In genomic region chr21:32278068-32278467, GRCh38 we compare ENCODE assay signal across 9 cellular contexts. TPM values are rescaled to one million over a fixed set of nuclear protein-coding genes. Genes with fewer than 3 reads are reported as not detected.
DNase-seq lines count a peak whose midpoint lies in the region; ATAC-seq, FAIRE-seq and TF ChIP-seq lines count a peak whose summit lies in the region.
"Had no signal": no experiment of that assay in that cellular context is flagged by ENCODE, and none has a peak within 500 bp of the region (broad histone marks: within the 10 kb centered on the region; RNA-seq: fewer than 3 reads in every experiment).

No MANE protein-coding gene starts in this region.

- DNase-seq in NCI-H510A treated with DMSO at 0.1 percent for 48 hours (lab: John Stamatoyannopoulos, UW): peak; percentile 7
- DNase-seq in NCI-H510A (lab: John Stamatoyannopoulos, UW): no peak
- peak; percentile 37 to 43 for DNase-seq in Kasumi-1 (lab: John Stamatoyannopoulos, UW)
- DNase-seq in GM12878 (ENCODE audit: low read depth, low spot score): no peak
- DNase-seq in mesendoderm: peak; percentile 25
- no peak for DNase-seq in AG08395 (ENCODE audit: low spot score)
- no peak for DNase-seq in pons (ENCODE audit: low spot score)
- DNase-seq in cortex of kidney (lab: John Stamatoyannopoulos, UW): no peak

- H3K27me3 ChIP-seq in GM12878 (replicated peaks in 1 of 2; ENCODE audit: control insufficient read depth in 2 of 2, insufficient read depth in 2 of 2, low read length in 1 of 2) (no peaks in the 10 kb centered on the region), mesendoderm (ENCODE audit: insufficient read depth, low read length, poor library complexity) (no peaks in the 10 kb centered on the region)

- H3K9me3 ChIP-seq in GM12878 (replicated peaks; ENCODE audit: control insufficient read depth, insufficient read depth, low read length): no peaks in the 10 kb centered on the region

- H3K36me3 ChIP-seq in GM12878 (ENCODE audit: control insufficient read depth in 2 of 2, insufficient read depth in 2 of 2, low read length in 1 of 2) (peaks cover 2 to 4% of the 10 kb centered on the region in 2 experiments; a peak in 2 of 4 replicates), mesendoderm (ENCODE audit: control insufficient read depth, insufficient read depth, low read length) (peaks cover 2% of the 10 kb centered on the region)

- no peak for FAIRE-seq in GM12878 (lab: Jason Lieb, UNC)
- FAIRE-seq: G401.6 had no signal

- H3K4me2 ChIP-seq in GM12878 (ENCODE audit: control insufficient read depth, insufficient read depth): peak overlapping the region; percentile 93
- H3K4me2 ChIP-seq in mesendoderm (ENCODE audit: low read length): peak overlapping the region; percentile 98

- H2BK15ac ChIP-seq in mesendoderm (replicated peaks; ENCODE audit: low read depth): no peak overlapping the region

- TF ChIP-seq RAD21 in GM12878 (IDR thresholded peaks at IDR 0.05; ENCODE audit: insufficient read depth, low read depth, low read length): no peak

- no peak overlapping the region for H2AK5ac ChIP-seq in mesendoderm (ENCODE audit: low read length)

- no peak overlapping the region for H3K4ac ChIP-seq in mesendoderm (ENCODE audit: low read depth, low read length)

- intact Hi-C loops in GM12878 (cut with micrococcal nuclease; ENCODE audit: unreplicated experiment): no loop called here

- TSS peak; percentile 67 for BruUV-seq in GM12878 (replicated peaks; lab: Mats Ljungman, UMichigan)

- no peak overlapping the region for H2BK120ac ChIP-seq in mesendoderm (ENCODE audit: low read depth, low read length)

- H3K23ac ChIP-seq in mesendoderm (ENCODE audit: low read length): no peak overlapping the region

- H3K79me1 ChIP-seq in mesendoderm (ENCODE audit: low read length): peaks cover 7% of the 10 kb centered on the region

- no peak for TF ChIP-seq CTCF in GM12878 (IDR thresholded peaks at IDR 0.05 in 2 of 3, conservative IDR thresholded peaks at IDR 0.05 in 1 of 3; ENCODE audit: control insufficient read depth in 2 of 3, extremely low read depth in 1 of 3, insufficient read depth in 1 of 3, low read depth in 3 of 3, low read length in 3 of 3)

- peak overlapping the region; percentile 91 for H3K56ac ChIP-seq in mesendoderm (ENCODE audit: low read length)

- WGBS in GM12878 (ENCODE audit: insufficient coverage, insufficient replicate concordance, low lambda C conversion rate, missing lambda C conversion rate): 0% methylated on average over 6 of the region's 6 CpGs
- no CpG with 5 or more reads among the region's 6 CpGs for WGBS in mesendoderm (ENCODE audit: extremely low coverage, insufficient coverage, low lambda C conversion rate)

- H3K4me1 ChIP-seq in GM12878 (ENCODE audit: control insufficient read depth, insufficient read depth, low read length) (peaks cover 5% of the 10 kb centered on the region; the same call in 1 of the 2 replicates), mesendoderm (ENCODE audit: control insufficient read depth, low read depth, low read length) (no peaks in the 10 kb centered on the region)

- no peak for TF ChIP-seq POLR2A in GM12878 (IDR thresholded peaks at IDR 0.05; ENCODE audit: low read depth, low read length)

- no peak overlapping the region for H2BK5ac ChIP-seq in mesendoderm (ENCODE audit: low read length)

- no peak for TF ChIP-seq EP300 in GM12878 (IDR thresholded peaks at IDR 0.05; ENCODE audit: borderline replicate concordance in 1 of 2, control insufficient read depth in 1 of 2, low read depth in 2 of 2, low read length in 2 of 2)

- H3K9ac ChIP-seq in GM12878 (ENCODE audit: control insufficient read depth, insufficient read depth, low read length) (peak overlapping the region; percentile 68), mesendoderm (ENCODE audit: low read length) (peak overlapping the region; percentile 71)

- H2AFZ ChIP-seq in GM12878 (ENCODE audit: control insufficient read depth, low read depth, low read length): peak overlapping the region; percentile 99

- in situ Hi-C loops in GM12878 (cut with MboI): no loop called here

- H3K79me2 ChIP-seq in GM12878 (ENCODE audit: control insufficient read depth, insufficient read depth, low read length) (peaks cover 14% of the 10 kb centered on the region), mesendoderm (ENCODE audit: control insufficient read depth, insufficient read depth, low read length) (peaks cover 10% of the 10 kb centered on the region)

- H4K8ac ChIP-seq in mesendoderm (ENCODE audit: low read depth, low read length): no peak overlapping the region

- peak overlapping the region; percentile 50 for H3K27ac ChIP-seq in GM12878 (ENCODE audit: control insufficient read depth, insufficient read depth)
- H3K27ac ChIP-seq in mesendoderm (ENCODE audit: low read depth, low read length): no peak overlapping the region

- peak; percentile 52 for ATAC-seq in GM12878

- no peak overlapping the region for H3K18ac ChIP-seq in mesendoderm (ENCODE audit: low read length)

- CTCF ChIA-PET in GM12878 (lab: Yijun Ruan, JAX): no interaction called here

- H4K20me1 ChIP-seq in GM12878 (ENCODE audit: control insufficient read depth, insufficient read depth): no peaks in the 10 kb centered on the region

- RAD21 ChIA-PET in GM12878 (lab: Charles Lee; ENCODE audit: unreplicated experiment): interaction anchor here (1.0 kb wide), 1 partner anchor 545 kb away, joined by 3 read pairs; no protein-coding TSS in a partner anchor

- SMC1A ChIA-PET in GM12878 (lab: Charles Lee; ENCODE audit: uncharacterized antibody, unreplicated experiment): no interaction called here

- no peak overlapping the region for H4K5ac ChIP-seq in mesendoderm (ENCODE audit: low read length)

- POLR2A ChIA-PET in GM12878 (lab: Charles Lee): interaction anchor here (1.5 kb wide), 1 partner anchor 9 kb away, joined by 4 read pairs; no protein-coding TSS in a partner anchor

- H3K4me3 ChIP-seq in GM12878 (peak overlapping the region; percentile 68), mesendoderm (ENCODE audit: low read length) (peak overlapping the region; percentile 67)

TF ChIP-seq in GM12878, 131 proteins besides CTCF, POLR2A, EP300 and RAD21:
- no peak for TF ChIP-seq PKNOX1 (IDR thresholded peaks at IDR 0.05)

RNA-seq across cellular contexts. Expression of gene MIS18A, which starts 0.8 kb away (rescaled TPM):
- total RNA-seq in GM12878 (2013; cell fraction: nucleolus; rRNA removed): 4.4 and 4.5 TPM in 2 replicates
- 19.7 and 22.4 TPM in 2 replicates for total RNA-seq in GM12878 (2014; rRNA removed)
- 24.1 and 24.9 TPM in 2 replicates for total RNA-seq in GM12878 (2014; rRNA removed; fragmentation: Illumina TruSeq; extraction: Trizol)
- total RNA-seq in GM12878 (2021): 24.7 and 26.2 TPM in 2 replicates
- 7.9 TPM for polyA plus RNA-seq in GM12878 (2011; ENCODE audit: low read depth)
- 23.2 and 32.7 TPM in 2 replicates for polyA plus RNA-seq in GM12878 (2011; rRNA removed)
- polyA plus RNA-seq in GM12878 (2011; cell fraction: cytosol; rRNA removed): 17.1 and 25.8 TPM in 2 replicates
- polyA plus RNA-seq in GM12878 (2011; cell fraction: nucleus; rRNA removed): 6.5 and 8.9 TPM in 2 replicates
- 14.4 and 16.4 TPM in 2 replicates for polyA plus RNA-seq in GM12878 (2012)
- polyA plus RNA-seq in GM12878 (2014; fragmentation: Illumina TruSeq; extraction: Trizol): 28.5 and 44.3 TPM in 2 replicates
- 10 to 100 TPM in 1 of 2 experiments, 1 to 10 TPM in 1; 6.5 to 21.4 TPM for polyA plus RNA-seq in GM12878 (2014; fragmentation: Nextera tagmentation; extraction: Ambion mirVana)
- polyA plus RNA-seq in GM12878 (2014; rRNA removed): 23.4 and 27.8 TPM in 2 replicates
- 10 to 100 TPM; 45.8 to 48.9 TPM for polyA plus RNA-seq in GM12878 (2016; fragmentation: Nextera tagmentation; extraction: Ambion mirVana)
- 6.1 and 6.3 TPM in 2 replicates for polyA minus RNA-seq in GM12878 (2011; rRNA and poly(A)+ RNA removed)
- polyA minus RNA-seq in GM12878 (2011; cell fraction: cytosol; rRNA and poly(A)+ RNA removed): 2.7 and 4.4 TPM in 2 replicates
- polyA minus RNA-seq in GM12878 (2011; cell fraction: nucleus; rRNA and poly(A)+ RNA removed): 2.1 and 4.3 TPM in 2 replicates
- 87.4 TPM for polyA plus RNA-seq in mesendoderm (2013, experiment 1 of 2)
- 86.9 TPM for polyA plus RNA-seq in mesendoderm (2013, experiment 2 of 2)

RNA-seq across cellular contexts. Expression of gene MRAP, which starts 20.6 kb away (rescaled TPM):
- not detected in 2 replicates for total RNA-seq in GM12878 (2013; cell fraction: nucleolus; rRNA removed)
- not detected in 2 replicates for total RNA-seq in GM12878 (2014; rRNA removed)
- total RNA-seq in GM12878 (2014; rRNA removed; fragmentation: Illumina TruSeq; extraction: Trizol): not detected in 2 replicates
- not detected in 2 replicates for total RNA-seq in GM12878 (2021)
- not detected for polyA plus RNA-seq in GM12878 (2011; ENCODE audit: low read depth)
- not detected in 2 replicates for polyA plus RNA-seq in GM12878 (2011; rRNA removed)
- polyA plus RNA-seq in GM12878 (2011; cell fraction: cytosol; rRNA removed): not detected in 2 replicates
- not detected in 2 replicates for polyA plus RNA-seq in GM12878 (2011; cell fraction: nucleus; rRNA removed)
- polyA plus RNA-seq in GM12878 (2012): not detected in 2 replicates
- not detected in 2 replicates for polyA plus RNA-seq in GM12878 (2014; fragmentation: Illumina TruSeq; extraction: Trizol)
- polyA plus RNA-seq in GM12878 (2014; fragmentation: Nextera tagmentation; extraction: Ambion mirVana): 1 to 10 TPM in 1 of 2 experiments, under 1 TPM in 1; 0.34 to 1.2 TPM
- polyA plus RNA-seq in GM12878 (2014; rRNA removed): not detected in 2 replicates
- not detected for polyA plus RNA-seq in GM12878 (2016; fragmentation: Nextera tagmentation; extraction: Ambion mirVana)
- polyA minus RNA-seq in GM12878 (2011; rRNA and poly(A)+ RNA removed): not detected in 2 replicates
- not detected in 2 replicates for polyA minus RNA-seq in GM12878 (2011; cell fraction: cytosol; rRNA and poly(A)+ RNA removed)
- not detected in 2 replicates for polyA minus RNA-seq in GM12878 (2011; cell fraction: nucleus; rRNA and poly(A)+ RNA removed)
- not detected for polyA plus RNA-seq in mesendoderm (2013, experiment 1 of 2)
- polyA plus RNA-seq in mesendoderm (2013, experiment 2 of 2): not detected

Comparison
In these comparisons a context has a peak if more than half of its experiments do, and no peak if none do; other contexts are left out.
1. DNase-seq: peak in NCI-H510A treated with DMSO at 0.1 percent for 48 hours (single experiment), Kasumi-1 (2 of 2) and mesendoderm (single experiment); none in NCI-H510A (single experiment), GM12878 (single experiment), AG08395 (single experiment), pons (single experiment) and cortex of kidney (single experiment).